21 cellular contexts compared by ENCODE assay signal in genomic region chr19:45051929-45052579, GRCh38. TPM values are rescaled to one million over a fixed set of nuclear protein-coding genes. Genes with fewer than 3 reads are reported as not detected.
DNase-seq lines count a peak whose midpoint lies in the region; ATAC-seq and TF ChIP-seq lines count a peak whose summit lies in the region.
"Had no signal": no experiment of that assay in that cellular context is flagged by ENCODE, and none has a peak within 500 bp of the region (broad histone marks: within the 10 kb centered on the region; RNA-seq: fewer than 3 reads in every experiment).

No MANE protein-coding gene starts in this region.

- no peak for TF ChIP-seq CTCF in type B pancreatic cell (conservative IDR thresholded peaks at IDR 0.05)

- no peaks in the 10 kb centered on the region for H3K9me3 Mint-ChIP-seq in stimulated activated naive CD8-positive, alpha-beta T cell treated with anti-CD3 and anti-CD28 coated beads, Interleukin-15, Interleukin-2, amounts not matched to agents 100 ng/mL and 50 ng/mL, for 24 hours
- H3K9me3 Mint-ChIP-seq in activated naive CD8-positive, alpha-beta T cell treated with anti-CD3 and anti-CD28 coated beads, Interleukin-2, amount 10 ng/mL, durations not matched to agents 7 days and 5 days = no peaks in the 10 kb centered on the region
- no peaks in the 10 kb centered on the region for H3K9me3 Mint-ChIP-seq in type B pancreatic cell
- H3K9me3 Mint-ChIP-seq: activated naive CD4-positive, alpha-beta T cell treated with anti-CD3 and anti-CD28 coated beads for 36 hours; CD4-positive, CD25-positive, alpha-beta regulatory T cell; mesothelial cell of epicardium had no signal

- peak overlapping the region; percentile 28 for H3K27ac Mint-ChIP-seq in stimulated activated naive CD8-positive, alpha-beta T cell treated with anti-CD3 and anti-CD28 coated beads, Interleukin-15, Interleukin-2, amounts not matched to agents 100 ng/mL and 50 ng/mL, for 24 hours
- peak overlapping the region; percentile 25 for H3K27ac Mint-ChIP-seq in activated naive CD8-positive, alpha-beta T cell treated with anti-CD3 and anti-CD28 coated beads, Interleukin-2, amount 10 ng/mL, durations not matched to agents 7 days and 5 days
- H3K27ac Mint-ChIP-seq in type B pancreatic cell = peak overlapping the region; percentile 51
- H3K27ac Mint-ChIP-seq: activated naive CD4-positive, alpha-beta T cell treated with anti-CD3 and anti-CD28 coated beads for 36 hours; mesothelial cell of epicardium had no signal

- H3K27me3 ChIP-seq in mucosa of rectum (ENCODE audit: control insufficient read depth in 2 of 2, insufficient read depth in 2 of 2, low read length in 2 of 2) = no peaks in the 10 kb centered on the region
- H3K27me3 ChIP-seq: body of pancreas, MG63, SJCRH30 had no signal

- H3K9ac ChIP-seq in mucosa of rectum (ENCODE audit: low read depth in 1 of 2, low read length in 2 of 2) = peak overlapping the region; percentile 56 to 62

- H3K36me3 Mint-ChIP-seq in stimulated activated naive CD8-positive, alpha-beta T cell treated with anti-CD3 and anti-CD28 coated beads, Interleukin-15, Interleukin-2, amounts not matched to agents 100 ng/mL and 50 ng/mL, for 24 hours (ENCODE audit: low read depth) = peaks cover 26% of the 10 kb centered on the region
- H3K36me3 Mint-ChIP-seq in activated naive CD8-positive, alpha-beta T cell treated with anti-CD3 and anti-CD28 coated beads, Interleukin-2, amount 10 ng/mL, durations not matched to agents 7 days and 5 days = peaks cover 16% of the 10 kb centered on the region
- H3K36me3 Mint-ChIP-seq in type B pancreatic cell = peaks cover 8% of the 10 kb centered on the region

- H3K27ac ChIP-seq in mucosa of rectum (ENCODE audit: low read depth in 2 of 2, low read length in 2 of 2) = peak overlapping the region; percentile 67 to 84
- H3K27ac ChIP-seq: body of pancreas, SJCRH30 had no signal

- peaks cover 10 to 19% of the 10 kb centered on the region in 2 donors for H3K4me1 ChIP-seq in mucosa of rectum (ENCODE audit: control insufficient read depth in 2 of 2, insufficient read depth in 2 of 2, low read length in 2 of 2)

- DNase-seq in stimulated activated naive CD8-positive, alpha-beta T cell treated with anti-CD3 and anti-CD28 coated beads, Interleukin-15, Interleukin-2, amounts not matched to agents 100 U/mL and 50 U/mL, for 24 hours = no peak
- no peak for DNase-seq in activated naive CD8-positive, alpha-beta T cell treated with anti-CD3 and anti-CD28 coated beads, Interleukin-2, amount 10 ng/mL, durations not matched to agents 7 days and 5 days
- DNase-seq in type B pancreatic cell (ENCODE audit: extremely low spot score, unreplicated experiment) (no peak), cerebellum (ENCODE audit: low spot score) (no peak), NCI-H748 (lab: John Stamatoyannopoulos, UW; ENCODE audit: unreplicated experiment) (no peak)
- DNase-seq: activated CD4-positive, alpha-beta T cell treated with anti-CD3 and anti-CD28 coated beads for 4 hours; activated naive CD4-positive, alpha-beta T cell treated with anti-CD3 and anti-CD28 coated beads for 36 hours; body of pancreas; CD4-positive, CD25-positive, alpha-beta regulatory T cell; DND-41; MG63; NCI-H1930; NCI-H446 treated with DMSO at 0.1 percent for 48 hours; SJCRH30; stimulated activated CD4-positive, alpha-beta T cell treated with anti-CD3 and anti-CD28 coated beads, Interleukin-4, amount 100 ng/mL, for 4 hours; T-helper 9 cell had no signal

- POLR2A ChIA-PET in activated naive CD8-positive, alpha-beta T cell treated with anti-CD3 and anti-CD28 coated beads, Interleukin-2, amount 10 ng/mL, durations not matched to agents 7 days and 5 days (lab: Charles Lee) = no interaction called here

- peaks cover 31 to 51% of the 10 kb centered on the region in 2 donors for H3K36me3 ChIP-seq in mucosa of rectum (ENCODE audit: control insufficient read depth in 2 of 2, insufficient read depth in 2 of 2, low read length in 2 of 2)

- H3K4me3 ChIP-seq in mucosa of rectum (ENCODE audit: low read length in 2 of 2) = peak overlapping the region in 1 of 2 donors; percentile 31
- H3K4me3 ChIP-seq: body of pancreas, MG63, SJCRH30 had no signal

- H3K4me3 Mint-ChIP-seq in stimulated activated naive CD8-positive, alpha-beta T cell treated with anti-CD3 and anti-CD28 coated beads, Interleukin-15, Interleukin-2, amounts not matched to agents 100 ng/mL and 50 ng/mL, for 24 hours = no peak overlapping the region
- no peak overlapping the region for H3K4me3 Mint-ChIP-seq in activated naive CD8-positive, alpha-beta T cell treated with anti-CD3 and anti-CD28 coated beads, Interleukin-2, amount 10 ng/mL, durations not matched to agents 7 days and 5 days
- peak overlapping the region; percentile 14 for H3K4me3 Mint-ChIP-seq in type B pancreatic cell
- H3K4me3 Mint-ChIP-seq: activated naive CD4-positive, alpha-beta T cell treated with anti-CD3 and anti-CD28 coated beads for 36 hours; CD4-positive, CD25-positive, alpha-beta regulatory T cell; mesothelial cell of epicardium had no signal

- H3K27me3 Mint-ChIP-seq in stimulated activated naive CD8-positive, alpha-beta T cell treated with anti-CD3 and anti-CD28 coated beads, Interleukin-15, Interleukin-2, amounts not matched to agents 100 ng/mL and 50 ng/mL, for 24 hours = no peaks in the 10 kb centered on the region
- no peaks in the 10 kb centered on the region for H3K27me3 Mint-ChIP-seq in activated naive CD8-positive, alpha-beta T cell treated with anti-CD3 and anti-CD28 coated beads, Interleukin-2, amount 10 ng/mL, durations not matched to agents 7 days and 5 days
- no peaks in the 10 kb centered on the region for H3K27me3 Mint-ChIP-seq in type B pancreatic cell
- H3K27me3 Mint-ChIP-seq: CD4-positive, CD25-positive, alpha-beta regulatory T cell had no signal

- peaks cover 30% of the 10 kb centered on the region for H3K4me1 Mint-ChIP-seq in stimulated activated naive CD8-positive, alpha-beta T cell treated with anti-CD3 and anti-CD28 coated beads, Interleukin-15, Interleukin-2, amounts not matched to agents 100 ng/mL and 50 ng/mL, for 24 hours (ENCODE audit: low read depth)
- peaks cover 12% of the 10 kb centered on the region for H3K4me1 Mint-ChIP-seq in activated naive CD8-positive, alpha-beta T cell treated with anti-CD3 and anti-CD28 coated beads, Interleukin-2, amount 10 ng/mL, durations not matched to agents 7 days and 5 days
- H3K4me1 Mint-ChIP-seq in type B pancreatic cell (ENCODE audit: unreplicated experiment) = peaks cover 4% of the 10 kb centered on the region
- H3K4me1 Mint-ChIP-seq: mesothelial cell of epicardium had no signal

- H3K9me3 ChIP-seq in mucosa of rectum (ENCODE audit: control insufficient read depth in 2 of 2, low read length in 2 of 2) = no peaks in the 10 kb centered on the region
- H3K9me3 ChIP-seq: body of pancreas, MG63, SJCRH30 had no signal

- no peak for ATAC-seq in stimulated activated naive CD8-positive, alpha-beta T cell treated with anti-CD3 and anti-CD28 coated beads, Interleukin-15, Interleukin-2, amounts not matched to agents 100 U/mL and 50 U/mL, for 24 hours
- ATAC-seq in activated naive CD8-positive, alpha-beta T cell treated with anti-CD3 and anti-CD28 coated beads, Interleukin-2, amount 10 ng/mL, durations not matched to agents 7 days and 5 days (ENCODE audit: low read depth) = no peak
- no peak for ATAC-seq in HG03442 (IDR thresholded peaks at IDR 0.05; ENCODE audit: unreplicated experiment)
- ATAC-seq: body of pancreas had no signal

RNA-seq across cellular contexts. Expression of gene CLASRP, which starts 13.2 kb away (rescaled TPM):
- 100 to 1,000 TPM; 128 to 129 TPM for total RNA-seq in activated naive CD8-positive, alpha-beta T cell treated with anti-CD3 and anti-CD28 coated beads, Interleukin-2, amount 10 ng/mL, durations not matched to agents 7 days and 5 days
- total RNA-seq in type B pancreatic cell (ENCODE audit: low replicate concordance) = 80.4 and 111 TPM in 2 replicates
- total RNA-seq in cerebellum = 17.6 TPM

RNA-seq across cellular contexts. Expression of gene ZNF296, which starts 24.2 kb away (rescaled TPM):
- 1 to 10 TPM; 4.8 TPM for total RNA-seq in activated naive CD8-positive, alpha-beta T cell treated with anti-CD3 and anti-CD28 coated beads, Interleukin-2, amount 10 ng/mL, durations not matched to agents 7 days and 5 days
- total RNA-seq in type B pancreatic cell (ENCODE audit: low replicate concordance) (2.2 and 3.7 TPM in 2 replicates), cerebellum (0.45 TPM)
- total RNA-seq: A172, SJCRH30 had no signal

RNA-seq across cellular contexts. Expression of gene GEMIN7, which starts 27.0 kb away (rescaled TPM):
- 10 to 100 TPM; 24.8 to 26.2 TPM for total RNA-seq in activated naive CD8-positive, alpha-beta T cell treated with anti-CD3 and anti-CD28 coated beads, Interleukin-2, amount 10 ng/mL, durations not matched to agents 7 days and 5 days
- total RNA-seq in type B pancreatic cell (ENCODE audit: low replicate concordance) = 32.2 and 35.6 TPM in 2 replicates
- 9.1 TPM for total RNA-seq in cerebellum

RNA-seq across cellular contexts. Expression of gene PPP1R37, which starts 40.9 kb away (rescaled TPM):
- 10 to 100 TPM; 29.5 to 31.9 TPM for total RNA-seq in activated naive CD8-positive, alpha-beta T cell treated with anti-CD3 and anti-CD28 coated beads, Interleukin-2, amount 10 ng/mL, durations not matched to agents 7 days and 5 days
- total RNA-seq in type B pancreatic cell (ENCODE audit: low replicate concordance) (44.7 and 63.7 TPM in 2 replicates), cerebellum (19.5 TPM)

RNA-seq across cellular contexts. Expression of gene RELB, which starts 50.8 kb away (rescaled TPM):
- 10 to 100 TPM; 20.8 to 24.2 TPM for total RNA-seq in activated naive CD8-positive, alpha-beta T cell treated with anti-CD3 and anti-CD28 coated beads, Interleukin-2, amount 10 ng/mL, durations not matched to agents 7 days and 5 days
- total RNA-seq in type B pancreatic cell (ENCODE audit: low replicate concordance) (6.9 and 8.4 TPM in 2 replicates), cerebellum (1.1 TPM)
